In the genomic region with DNA sequence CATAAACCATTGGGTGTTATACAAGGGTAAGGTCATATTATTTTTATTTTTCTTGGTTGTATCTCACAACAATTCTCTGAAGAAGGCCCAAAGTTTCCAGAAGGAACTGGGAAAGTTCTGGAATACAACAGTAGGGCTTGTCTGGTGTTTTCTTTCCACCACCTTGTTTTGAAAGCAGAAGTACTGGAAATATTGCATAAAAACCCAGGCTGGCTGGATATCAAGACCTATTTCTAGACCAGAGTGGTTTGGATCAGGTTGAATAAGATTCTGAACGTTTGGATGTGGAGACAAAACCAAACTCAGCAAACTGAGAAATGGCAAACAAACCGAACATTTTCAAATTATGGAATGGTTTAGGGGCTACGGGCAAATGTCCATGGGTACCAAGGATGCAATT, we compare ENCODE assay signal across 21 cellular contexts.
"Had no signal": no experiment of that assay in that cellular context is flagged by ENCODE, and none has a peak within 500 bp of the region (broad histone marks: within the 10 kb centered on the region; RNA-seq: fewer than 3 reads in every experiment).

No MANE protein-coding gene starts in this region.

- H3K27me3 ChIP-seq: body of pancreas, neutrophil, sigmoid colon, uterus had no signal

- DNase-seq: activated CD4-positive, alpha-beta memory T cell treated with anti-CD3 and anti-CD28 coated beads, Interleukin-2, amount 10 ng/mL, durations not matched to agents 7 days and 5 days; activated CD4-positive, alpha-beta T cell treated with anti-CD3 and anti-CD28 coated beads for 4 hours; activated CD4-positive, CD25-positive, alpha-beta regulatory T cell; activated effector memory CD4-positive, alpha-beta T cell treated with Interleukin-2 at 50 U/mL for 16 hours; activated naive CD4-positive, alpha-beta T cell treated with anti-CD3 and anti-CD28 coated beads for 36 hours; activated naive CD8-positive, alpha-beta T cell treated with anti-CD3 and anti-CD28 coated beads, Interleukin-2, amount 10 ng/mL, durations not matched to agents 7 days and 5 days; activated T-cell treated with anti-CD3 and anti-CD28 coated beads, Interleukin-2, amount 50 U/mL, for 72 hours; amygdala; body of pancreas; effector CD4-positive, alpha-beta T cell; sigmoid colon; stimulated activated CD4-positive, alpha-beta T cell treated with anti-CD3 and anti-CD28 coated beads, Interleukin-2, amount 100 ng/mL, for 48 hours; stimulated activated naive CD8-positive, alpha-beta T cell treated with anti-CD3 and anti-CD28 coated beads, Interleukin-15, Interleukin-2, amounts not matched to agents 100 U/mL and 50 U/mL, for 24 hours; trophoblast cell; uterus had no signal

- H3K4me3 ChIP-seq: body of pancreas, sigmoid colon, uterus had no signal

- ATAC-seq: activated T-cell treated with anti-CD3 and anti-CD28 coated beads, Interleukin-2, amount 50 U/mL, for 72 hours; body of pancreas; stimulated activated naive CD8-positive, alpha-beta T cell treated with anti-CD3 and anti-CD28 coated beads, Interleukin-15, Interleukin-2, amounts not matched to agents 100 U/mL and 50 U/mL, for 24 hours had no signal

- H3K36me3 Mint-ChIP-seq: activated naive CD8-positive, alpha-beta T cell treated with anti-CD3 and anti-CD28 coated beads, Interleukin-2, amount 10 ng/mL, durations not matched to agents 7 days and 5 days; memory B cell had no signal

- H3K9me3 Mint-ChIP-seq: activated CD4-positive, alpha-beta memory T cell treated with anti-CD3 and anti-CD28 coated beads, Interleukin-2, amount 10 ng/mL, durations not matched to agents 7 days and 5 days; activated naive CD4-positive, alpha-beta T cell treated with anti-CD3 and anti-CD28 coated beads for 36 hours; activated naive CD8-positive, alpha-beta T cell treated with anti-CD3 and anti-CD28 coated beads, Interleukin-2, amount 10 ng/mL, durations not matched to agents 7 days and 5 days; dendritic cell treated with granulocyte-macrophage colony-stimulating factor and Interleukin-4, amounts not matched to agents 40 ng/mL and 50 ng/mL, for 4 days; memory B cell; nephron; T-helper 1 cell treated with Interleukin-12 subunit alpha and Interleukin-12 subunit beta and Interleukin-4 antibody, amounts not matched to agents 30 μg/mL and 1 μg/mL, for 36 hours had no signal

- H3K4me3 Mint-ChIP-seq: activated CD4-positive, alpha-beta memory T cell treated with anti-CD3 and anti-CD28 coated beads, Interleukin-2, amount 10 ng/mL, durations not matched to agents 7 days and 5 days; activated naive CD4-positive, alpha-beta T cell treated with anti-CD3 and anti-CD28 coated beads for 36 hours; activated naive CD8-positive, alpha-beta T cell treated with anti-CD3 and anti-CD28 coated beads, Interleukin-2, amount 10 ng/mL, durations not matched to agents 7 days and 5 days; activated T-cell treated with anti-CD3 and anti-CD28 coated beads, Interleukin-2, amount 50 U/mL, for 72 hours; dendritic cell treated with granulocyte-macrophage colony-stimulating factor and Interleukin-4, amounts not matched to agents 40 ng/mL and 50 ng/mL, for 4 days; memory B cell; nephron; T-helper 1 cell treated with Interleukin-12 subunit alpha and Interleukin-12 subunit beta and Interleukin-4 antibody, amounts not matched to agents 30 μg/mL and 1 μg/mL, for 36 hours had no signal

- H3K4me1 ChIP-seq: body of pancreas, uterus had no signal

- H3K4me1 Mint-ChIP-seq: activated CD4-positive, alpha-beta memory T cell treated with anti-CD3 and anti-CD28 coated beads, Interleukin-2, amount 10 ng/mL, durations not matched to agents 7 days and 5 days; activated naive CD8-positive, alpha-beta T cell treated with anti-CD3 and anti-CD28 coated beads, Interleukin-2, amount 10 ng/mL, durations not matched to agents 7 days and 5 days; memory B cell had no signal

- H3K27ac Mint-ChIP-seq: activated CD4-positive, alpha-beta memory T cell treated with anti-CD3 and anti-CD28 coated beads, Interleukin-2, amount 10 ng/mL, durations not matched to agents 7 days and 5 days; activated naive CD4-positive, alpha-beta T cell treated with anti-CD3 and anti-CD28 coated beads for 36 hours; activated naive CD8-positive, alpha-beta T cell treated with anti-CD3 and anti-CD28 coated beads, Interleukin-2, amount 10 ng/mL, durations not matched to agents 7 days and 5 days; activated T-cell treated with anti-CD3 and anti-CD28 coated beads, Interleukin-2, amount 50 U/mL, for 72 hours; dendritic cell treated with granulocyte-macrophage colony-stimulating factor and Interleukin-4, amounts not matched to agents 40 ng/mL and 50 ng/mL, for 4 days; memory B cell; nephron; T-helper 1 cell treated with Interleukin-12 subunit alpha and Interleukin-12 subunit beta and Interleukin-4 antibody, amounts not matched to agents 30 μg/mL and 1 μg/mL, for 36 hours had no signal

- H3K36me3 ChIP-seq: neutrophil, sigmoid colon, uterus had no signal

- H3K27ac ChIP-seq: body of pancreas, neutrophil, parathyroid adenoma, sigmoid colon, uterus had no signal

- H3K9me3 ChIP-seq: body of pancreas, neutrophil, sigmoid colon, uterus had no signal
